Comparison of ENCODE assay signal across 8 cellular contexts in genomic region chr14:24481622-24482324, GRCh38. TPM values are rescaled to one million over a fixed set of nuclear protein-coding genes. Genes with fewer than 3 reads are reported as not detected.
A peak's percentile ranks its signal among the peaks of the same experiment; 100 is the strongest.
DNase-seq lines count a peak whose midpoint lies in the region; ATAC-seq and TF ChIP-seq lines count a peak whose summit lies in the region.

No MANE protein-coding gene starts in this region.

- no peaks in the 10 kb centered on the region for H3K27me3 Mint-ChIP-seq in activated T-cell treated with anti-CD3 and anti-CD28 coated beads, Interleukin-2, amount 50 U/mL, for 4 hours (ENCODE audit: low read depth)

- no peaks in the 10 kb centered on the region for H3K9me3 ChIP-seq in left ventricle myocardium inferior (replicated peaks)

- no peaks in the 10 kb centered on the region for H3K36me3 Mint-ChIP-seq in activated T-cell treated with anti-CD3 and anti-CD28 coated beads, Interleukin-2, amount 50 U/mL, for 4 hours (ENCODE audit: insufficient read depth)

- peak overlapping the region; percentile 69 for H3K4me3 Mint-ChIP-seq in activated T-cell treated with anti-CD3 and anti-CD28 coated beads, Interleukin-2, amount 50 U/mL, for 4 hours

- H3K4me1 ChIP-seq in left ventricle myocardium inferior: no peaks in the 10 kb centered on the region

- intact Hi-C loops in left ventricle myocardium inferior (cut with micrococcal nuclease): no loop called here

- peak; percentile 84 for DNase-seq in GM10266 (ENCODE audit: extremely low spot score)
- peak; percentile 34 to 40 for DNase-seq in NOMO-1 (lab: John Stamatoyannopoulos, UW; ENCODE audit: unreplicated experiment in 2 of 2)
- DNase-seq in activated T-cell treated with anti-CD3 and anti-CD28 coated beads, Interleukin-2, amount 50 U/mL, for 4 hours: peak; percentile 15
- no peak for DNase-seq in left ventricle myocardium inferior
- DNase-seq in stimulated activated CD4-positive, alpha-beta T cell treated with anti-CD3 and anti-CD28 coated beads, Interleukin-4, amount 100 ng/mL, for 1 hour: peak; percentile 57
- DNase-seq in GF-D8 (lab: John Stamatoyannopoulos, UW): no peak

- peaks cover 25% of the 10 kb centered on the region for H3K4me1 Mint-ChIP-seq in activated T-cell treated with anti-CD3 and anti-CD28 coated beads, Interleukin-2, amount 50 U/mL, for 4 hours (ENCODE audit: low read depth)

- H3K9me3 Mint-ChIP-seq in activated T-cell treated with anti-CD3 and anti-CD28 coated beads, Interleukin-2, amount 50 U/mL, for 4 hours: no peaks in the 10 kb centered on the region

- ATAC-seq in HG02763 (IDR thresholded peaks at IDR 0.05; ENCODE audit: unreplicated experiment): peak; percentile 71
- ATAC-seq in activated T-cell treated with anti-CD3 and anti-CD28 coated beads, Interleukin-2, amount 50 U/mL, for 4 hours: peak; percentile 66 to 80

- H3K27ac ChIP-seq in 22Rv1: no peak overlapping the region
- H3K27ac ChIP-seq in left ventricle myocardium inferior (replicated peaks): no peak overlapping the region

- H3K4me3 ChIP-seq in left ventricle myocardium inferior: no peak overlapping the region

- H3K27me3 ChIP-seq in left ventricle myocardium inferior (ENCODE audit: low read depth): peaks cover 7% of the 10 kb centered on the region

- peak; percentile 95 for TF ChIP-seq CTCF in 22Rv1 (IDR thresholded peaks at IDR 0.05)
- TF ChIP-seq CTCF in GM10266 (IDR thresholded peaks at IDR 0.05; ENCODE audit: control insufficient read depth, insufficient read depth, low read depth, missing control alignments): peak; percentile 84
- TF ChIP-seq CTCF in left ventricle myocardium inferior (IDR thresholded peaks at IDR 0.05; ENCODE audit: borderline replicate concordance): peak; percentile 66

- H3K36me3 ChIP-seq in left ventricle myocardium inferior: no peaks in the 10 kb centered on the region

RNA-seq across cellular contexts. Expression of gene CMA1, which starts 26.3 kb away (rescaled TPM):
- total RNA-seq in activated T-cell treated with anti-CD3 and anti-CD28 coated beads, Interleukin-2, amount 50 U/mL, for 4 hours: 1 to 10 TPM in 1 of 3 donors, not detected in 2; 1.2 TPM
- total RNA-seq in left ventricle myocardium inferior: 0.66 TPM

RNA-seq across cellular contexts. Expression of gene SDR39U1, which starts 39.2 kb away (rescaled TPM):
- 10 to 100 TPM; 52.6 to 59.9 (median 59.4) TPM for total RNA-seq in activated T-cell treated with anti-CD3 and anti-CD28 coated beads, Interleukin-2, amount 50 U/mL, for 4 hours
- total RNA-seq in left ventricle myocardium inferior: 74.8 TPM

RNA-seq across cellular contexts. Expression of gene KHNYN, which starts 52.0 kb away (rescaled TPM):
- 10 to 100 TPM; 53.2 to 65.1 (median 56.5) TPM for total RNA-seq in activated T-cell treated with anti-CD3 and anti-CD28 coated beads, Interleukin-2, amount 50 U/mL, for 4 hours
- 20.5 TPM for total RNA-seq in left ventricle myocardium inferior

RNA-seq across cellular contexts. Expression of gene CBLN3, which starts 52.3 kb away (rescaled TPM):
- total RNA-seq in activated T-cell treated with anti-CD3 and anti-CD28 coated beads, Interleukin-2, amount 50 U/mL, for 4 hours: 1 to 10 TPM; 3.1 to 5.6 (median 3.6) TPM
- 0.55 TPM for total RNA-seq in left ventricle myocardium inferior

Comparison
In these comparisons a context has a peak if more than half of its experiments do, and no peak if none do; other contexts are left out.
1. DNase-seq: peak in GM10266 (single experiment), NOMO-1 (2 of 2), activated T-cell treated with anti-CD3 and anti-CD28 coated beads, Interleukin-2, amount 50 U/mL, for 4 hours (single experiment) and stimulated activated CD4-positive, alpha-beta T cell treated with anti-CD3 and anti-CD28 coated beads, Interleukin-4, amount 100 ng/mL, for 1 hour (single experiment); none in left ventricle myocardium inferior (single experiment) and GF-D8 (single experiment).
2. Peak in every context shown above with its lines, with median percentiles within 50 percentile points of each other: CTCF ChIP-seq.